2 cellular contexts compared by ENCODE assay signal in the genomic region with DNA sequence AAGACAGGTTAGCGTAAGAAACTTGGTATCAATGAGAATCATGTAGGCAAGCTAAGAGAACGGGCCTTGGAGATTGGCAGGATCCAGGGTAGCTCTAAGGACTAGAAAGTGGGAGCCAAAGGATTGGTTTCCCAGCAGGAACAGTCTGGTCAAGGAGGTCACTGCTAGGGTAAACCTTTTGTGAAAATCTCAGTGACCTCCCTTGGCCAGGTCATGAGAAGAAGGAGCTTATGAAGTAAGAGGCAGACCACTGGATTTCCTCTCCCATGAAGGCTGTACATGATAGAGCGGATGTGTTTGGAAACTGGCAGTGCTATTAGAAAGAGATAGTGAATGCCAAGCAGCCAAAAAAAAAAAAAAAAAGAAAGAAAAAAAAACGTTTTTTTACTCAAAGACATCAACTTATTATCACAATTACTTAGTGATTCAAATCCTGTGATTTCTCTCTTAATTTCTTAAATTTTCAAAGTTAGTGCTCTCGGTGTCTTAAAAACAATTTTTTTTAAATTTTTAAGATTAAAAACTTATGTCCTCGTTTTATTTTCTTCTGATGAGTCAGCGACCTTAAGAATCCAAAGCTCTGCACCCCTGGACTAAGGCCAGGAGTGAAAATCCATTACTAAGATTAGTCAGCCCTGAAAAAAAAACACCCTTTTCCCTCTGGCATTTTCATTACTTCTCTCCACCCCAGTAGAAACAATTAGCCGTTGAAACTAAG.
TF ChIP-seq lines count a peak whose summit lies in the region.

No MANE protein-coding gene starts in this region.

TF ChIP-seq in liver, 16 proteins besides CTCF, POLR2A, EP300 and RAD21 (continued from another document):
- TF ChIP-seq, protein P1, sequence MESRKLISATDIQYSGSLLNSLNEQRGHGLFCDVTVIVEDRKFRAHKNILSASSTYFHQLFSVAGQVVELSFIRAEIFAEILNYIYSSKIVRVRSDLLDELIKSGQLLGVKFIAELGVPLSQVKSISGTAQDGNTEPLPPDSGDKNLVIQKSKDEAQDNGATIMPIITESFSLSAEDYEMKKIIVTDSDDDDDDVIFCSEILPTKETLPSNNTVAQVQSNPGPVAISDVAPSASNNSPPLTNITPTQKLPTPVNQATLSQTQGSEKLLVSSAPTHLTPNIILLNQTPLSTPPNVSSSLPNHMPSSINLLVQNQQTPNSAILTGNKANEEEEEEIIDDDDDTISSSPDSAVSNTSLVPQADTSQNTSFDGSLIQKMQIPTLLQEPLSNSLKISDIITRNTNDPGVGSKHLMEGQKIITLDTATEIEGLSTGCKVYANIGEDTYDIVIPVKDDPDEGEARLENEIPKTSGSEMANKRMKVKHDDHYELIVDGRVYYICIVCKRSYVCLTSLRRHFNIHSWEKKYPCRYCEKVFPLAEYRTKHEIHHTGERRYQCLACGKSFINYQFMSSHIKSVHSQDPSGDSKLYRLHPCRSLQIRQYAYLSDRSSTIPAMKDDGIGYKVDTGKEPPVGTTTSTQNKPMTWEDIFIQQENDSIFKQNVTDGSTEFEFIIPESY (IDR thresholded peaks at IDR 0.05): no peak
- TF ChIP-seq TAF1 (conservative IDR thresholded peaks at IDR 0.05) (no peak), GABPA (IDR thresholded peaks at IDR 0.05 in 1 of 2, conservative IDR thresholded peaks at IDR 0.05 in 1 of 2) (no peak), JUND (IDR thresholded peaks at IDR 0.05) (peak in 1 of 2 donors; percentile 28), NR2F2 (IDR thresholded peaks at IDR 0.05) (peak; percentile 99), SP1 (IDR thresholded peaks at IDR 0.05) (peak; percentile 54), HNF4G (IDR thresholded peaks at IDR 0.05) (no peak)

TF ChIP-seq in HepG2, 621 proteins besides CTCF, POLR2A, EP300 and RAD21:
- TF ChIP-seq, protein P2, sequence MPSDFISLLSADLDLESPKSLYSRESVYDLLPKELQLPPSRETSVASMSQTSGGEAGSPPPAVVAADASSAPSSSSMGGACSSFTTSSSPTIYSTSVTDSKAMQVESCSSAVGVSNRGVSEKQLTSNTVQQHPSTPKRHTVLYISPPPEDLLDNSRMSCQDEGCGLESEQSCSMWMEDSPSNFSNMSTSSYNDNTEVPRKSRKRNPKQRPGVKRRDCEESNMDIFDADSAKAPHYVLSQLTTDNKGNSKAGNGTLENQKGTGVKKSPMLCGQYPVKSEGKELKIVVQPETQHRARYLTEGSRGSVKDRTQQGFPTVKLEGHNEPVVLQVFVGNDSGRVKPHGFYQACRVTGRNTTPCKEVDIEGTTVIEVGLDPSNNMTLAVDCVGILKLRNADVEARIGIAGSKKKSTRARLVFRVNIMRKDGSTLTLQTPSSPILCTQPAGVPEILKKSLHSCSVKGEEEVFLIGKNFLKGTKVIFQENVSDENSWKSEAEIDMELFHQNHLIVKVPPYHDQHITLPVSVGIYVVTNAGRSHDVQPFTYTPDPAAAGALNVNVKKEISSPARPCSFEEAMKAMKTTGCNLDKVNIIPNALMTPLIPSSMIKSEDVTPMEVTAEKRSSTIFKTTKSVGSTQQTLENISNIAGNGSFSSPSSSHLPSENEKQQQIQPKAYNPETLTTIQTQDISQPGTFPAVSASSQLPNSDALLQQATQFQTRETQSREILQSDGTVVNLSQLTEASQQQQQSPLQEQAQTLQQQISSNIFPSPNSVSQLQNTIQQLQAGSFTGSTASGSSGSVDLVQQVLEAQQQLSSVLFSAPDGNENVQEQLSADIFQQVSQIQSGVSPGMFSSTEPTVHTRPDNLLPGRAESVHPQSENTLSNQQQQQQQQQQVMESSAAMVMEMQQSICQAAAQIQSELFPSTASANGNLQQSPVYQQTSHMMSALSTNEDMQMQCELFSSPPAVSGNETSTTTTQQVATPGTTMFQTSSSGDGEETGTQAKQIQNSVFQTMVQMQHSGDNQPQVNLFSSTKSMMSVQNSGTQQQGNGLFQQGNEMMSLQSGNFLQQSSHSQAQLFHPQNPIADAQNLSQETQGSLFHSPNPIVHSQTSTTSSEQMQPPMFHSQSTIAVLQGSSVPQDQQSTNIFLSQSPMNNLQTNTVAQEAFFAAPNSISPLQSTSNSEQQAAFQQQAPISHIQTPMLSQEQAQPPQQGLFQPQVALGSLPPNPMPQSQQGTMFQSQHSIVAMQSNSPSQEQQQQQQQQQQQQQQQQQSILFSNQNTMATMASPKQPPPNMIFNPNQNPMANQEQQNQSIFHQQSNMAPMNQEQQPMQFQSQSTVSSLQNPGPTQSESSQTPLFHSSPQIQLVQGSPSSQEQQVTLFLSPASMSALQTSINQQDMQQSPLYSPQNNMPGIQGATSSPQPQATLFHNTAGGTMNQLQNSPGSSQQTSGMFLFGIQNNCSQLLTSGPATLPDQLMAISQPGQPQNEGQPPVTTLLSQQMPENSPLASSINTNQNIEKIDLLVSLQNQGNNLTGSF (CRISPR knock-in tag; IDR thresholded peaks at IDR 0.05): no peak
- TF ChIP-seq CREB3 (CRISPR knock-in tag; IDR thresholded peaks at IDR 0.05) (no peak), ARNT (IDR thresholded peaks at IDR 0.05) (no peak), SKI (IDR thresholded peaks at IDR 0.05; ENCODE audit: partially characterized antibody) (no peak), MAFK (conservative IDR thresholded peaks at IDR 0.05 in 1 of 2, IDR thresholded peaks at IDR 0.05 in 1 of 2; ENCODE audit: low read length in 2 of 2) (peak in 1 of 2 experiments; percentile 25; a peak in 1 of 4 replicates), TEAD3 (CRISPR knock-in tag; optimal IDR thresholded peaks at IDR 0.05; ENCODE audit: borderline replicate concordance) (no peak), GABPB1 (CRISPR knock-in tag; IDR thresholded peaks at IDR 0.05) (no peak)
